In genomic region chr5:115770466-115770865, GRCh38 we compare ENCODE assay signal across 12 cellular contexts. TPM values are rescaled to one million over a fixed set of nuclear protein-coding genes. Genes with fewer than 3 reads are reported as not detected.
DNase-seq lines count a peak whose midpoint lies in the region; ATAC-seq and TF ChIP-seq lines count a peak whose summit lies in the region.
"Had no signal": no experiment of that assay in that cellular context is flagged by ENCODE, and none has a peak within 500 bp of the region (broad histone marks: within the 10 kb centered on the region; RNA-seq: fewer than 3 reads in every experiment).

No MANE protein-coding gene starts in this region.

- no peaks in the 10 kb centered on the region for H3F3A ChIP-seq in MM.1S (ENCODE audit: insufficient read depth, low read length)

- no peak for TF ChIP-seq EP300 in tibial nerve (IDR thresholded peaks at IDR 0.05)

- no peak overlapping the region for H3K27ac Mint-ChIP-seq in endodermal cell

- no peaks in the 10 kb centered on the region for H3K27me3 Mint-ChIP-seq in endodermal cell (ENCODE audit: insufficient read depth)

- no peaks in the 10 kb centered on the region for H4K20me1 ChIP-seq in MM.1S (ENCODE audit: insufficient read depth, low read length)

- no peaks in the 10 kb centered on the region for H3K9me2 ChIP-seq in MM.1S (replicated peaks; ENCODE audit: insufficient read depth, low read length)

- ATAC-seq in GM19395 (IDR thresholded peaks at IDR 0.05; ENCODE audit: unreplicated experiment): no peak
- ATAC-seq: psoas muscle had no signal

- H3K4me3 Mint-ChIP-seq in endodermal cell: no peak overlapping the region

- no peak for TF ChIP-seq POLR2A in testis (IDR thresholded peaks at IDR 0.05)
- TF ChIP-seq POLR2A in tibial nerve (IDR thresholded peaks at IDR 0.05): no peak

- intact Hi-C loops in testis (cut with DNase I; ENCODE audit: low total_unique reads): no loop called here

- H3K36me3 ChIP-seq in MM.1S (replicated peaks; ENCODE audit: insufficient read depth, low read length) (no peaks in the 10 kb centered on the region), endodermal cell (ENCODE audit: control insufficient read depth, insufficient read depth, low read length) (no peaks in the 10 kb centered on the region), testis (ENCODE audit: low read depth, missing control alignments) (no peaks in the 10 kb centered on the region), tibial nerve (no peaks in the 10 kb centered on the region)

- 66 to 67% methylated on average over 10 to 11 of the region's 11 CpGs for WGBS in endodermal cell (ENCODE audit: insufficient coverage in 1 of 2, insufficient read length in 1 of 2), 2 experiments
- WGBS in testis, 2 donors: 64 to 76% methylated on average over 11 of the region's 11 CpGs
- WGBS in tibial nerve, 2 donors: 75 to 81% methylated on average over 11 of the region's 11 CpGs

- no peak overlapping the region for H3K4me3 ChIP-seq in MM.1S (ENCODE audit: low read length)
- H3K4me3 ChIP-seq in endodermal cell (ENCODE audit: low read length): no peak overlapping the region
- H3K4me3 ChIP-seq in testis: no peak overlapping the region
- no peak overlapping the region for H3K4me3 ChIP-seq in tibial nerve
- H3K4me3 ChIP-seq: psoas muscle had no signal

- TF ChIP-seq CTCF in MM.1S (IDR thresholded peaks at IDR 0.05; ENCODE audit: low read length) (peak; percentile 19; the same call in 1 of the 2 replicates), endodermal cell (conservative IDR thresholded peaks at IDR 0.05) (peak; percentile 94), testis (IDR thresholded peaks at IDR 0.05) (no peak), tibial nerve (IDR thresholded peaks at IDR 0.05) (no peak)

- no peak overlapping the region for H3K9ac ChIP-seq in MM.1S (ENCODE audit: low read length)
- no peak overlapping the region for H3K9ac ChIP-seq in endodermal cell (ENCODE audit: extremely low read depth, low read length, poor library complexity, severe bottlenecking)

- no peaks in the 10 kb centered on the region for H3K9me3 Mint-ChIP-seq in endodermal cell

- H3K4me1 Mint-ChIP-seq in endodermal cell: no peaks in the 10 kb centered on the region

- no peak overlapping the region for H2AFZ ChIP-seq in MM.1S (ENCODE audit: low read length)

- no peaks in the 10 kb centered on the region for H3K36me3 Mint-ChIP-seq in endodermal cell (ENCODE audit: low read depth)

- H3K4me2 ChIP-seq in MM.1S (ENCODE audit: low read depth, low read length): no peak overlapping the region

- DNase-seq in stimulated activated CD4-positive, alpha-beta T cell treated with anti-CD3 and anti-CD28 coated beads, Interleukin-12 subunit alpha, Interleukin-12 subunit beta, amount 100 ng/mL, for 48 hours (ENCODE audit: low read depth in 2 of 3, low spot score in 1 of 3): peak in 2 of 3 donors; percentile 3 to 14
- DNase-seq in stimulated activated CD4-positive, alpha-beta T cell treated with anti-CD3 and anti-CD28 coated beads, Interleukin-12 subunit alpha, Interleukin-12 subunit beta, amount 100 ng/mL, for 4 hours: no peak
- DNase-seq in MM.1S (no peak), endodermal cell (peak; percentile 82), testis (peak; percentile 31), tibial nerve (ENCODE audit: low spot score in 2 of 2) (no peak), NCI-H2171 treated with DMSO at 0.1 percent for 48 hours (lab: John Stamatoyannopoulos, UW) (no peak)
- DNase-seq: anterior cingulate cortex, DMS153, NCI-H524, psoas muscle had no signal

- H3K27me3 ChIP-seq in MM.1S (replicated peaks; ENCODE audit: insufficient read depth, low read length) (no peaks in the 10 kb centered on the region), endodermal cell (ENCODE audit: control insufficient read depth, insufficient read depth, low read length, poor library complexity, severe bottlenecking) (no peaks in the 10 kb centered on the region), testis (no peaks in the 10 kb centered on the region), tibial nerve (no peaks in the 10 kb centered on the region)

- H3K79me2 ChIP-seq in MM.1S (ENCODE audit: low read length): no peaks in the 10 kb centered on the region

- H3K9me3 ChIP-seq in MM.1S (replicated peaks; ENCODE audit: insufficient read depth, low read length) (no peaks in the 10 kb centered on the region), endodermal cell (ENCODE audit: control insufficient read depth, low read length) (no peaks in the 10 kb centered on the region), testis (no peaks in the 10 kb centered on the region), tibial nerve (no peaks in the 10 kb centered on the region)
- H3K9me3 ChIP-seq: psoas muscle had no signal

- H3K4me1 ChIP-seq in MM.1S (ENCODE audit: low read length) (no peaks in the 10 kb centered on the region), endodermal cell (ENCODE audit: control insufficient read depth, insufficient read depth, low read length) (no peaks in the 10 kb centered on the region), testis (peaks cover 11% of the 10 kb centered on the region), tibial nerve (peaks cover 0 to 34% (median 0%) of the 10 kb centered on the region in 4 donors)
- H3K4me1 ChIP-seq: psoas muscle had no signal

- no peak overlapping the region for H3K27ac ChIP-seq in MM.1S (ENCODE audit: low read length)
- no peak overlapping the region for H3K27ac ChIP-seq in endodermal cell (ENCODE audit: low read depth, low read length)
- no peak overlapping the region for H3K27ac ChIP-seq in testis
- H3K27ac ChIP-seq in tibial nerve: no peak overlapping the region
- H3K27ac ChIP-seq: psoas muscle had no signal

RNA-seq across cellular contexts. Expression of gene CDO1, which starts 46.0 kb away (rescaled TPM):
- total RNA-seq in endodermal cell (10 to 100 TPM in 1 of 2 donors, 1 to 10 TPM in 1; 7.6 to 11.7 TPM), testis (10 to 100 TPM; 41.3 to 45.0 TPM), tibial nerve (1,000 to 10,000 TPM in 2 of 4 donors, 100 to 1,000 TPM in 2; 536 to 1,379 (median 988) TPM)
- polyA plus RNA-seq in endodermal cell (2013, experiment 1 of 2): 31.2 TPM
- 26.9 TPM for polyA plus RNA-seq in endodermal cell (2013, experiment 2 of 2)
- 31.6 TPM for polyA plus RNA-seq in testis (ENCODE audit: insufficient read depth, low read depth, low replicate concordance)

Comparison
In these comparisons a context has a peak if more than half of its experiments do, and no peak if none do; other contexts are left out.
1. DNase-seq: peak in stimulated activated CD4-positive, alpha-beta T cell treated with anti-CD3 and anti-CD28 coated beads, Interleukin-12 subunit alpha, Interleukin-12 subunit beta, amount 100 ng/mL, for 48 hours (2 of 3), endodermal cell (single experiment) and testis (single experiment); none in stimulated activated CD4-positive, alpha-beta T cell treated with anti-CD3 and anti-CD28 coated beads, Interleukin-12 subunit alpha, Interleukin-12 subunit beta, amount 100 ng/mL, for 4 hours (single experiment), MM.1S (single experiment), tibial nerve (0 of 2) and NCI-H2171 treated with DMSO at 0.1 percent for 48 hours (single experiment).
2. CTCF ChIP-seq: peak in MM.1S (single experiment) and endodermal cell (single experiment); none in testis (0 of 3) and tibial nerve (0 of 5).
3. RNA of gene CDO1, which starts 46.0 kb away (total RNA-seq): 536 to 1,379 TPM in tibial nerve; 41.3 to 45.0 TPM in testis and 7.6 to 11.7 TPM in endodermal cell; every median in the first group is over 10 times any median in the second.